ENCODE assay signal across 16 cellular contexts in the genomic region with DNA sequence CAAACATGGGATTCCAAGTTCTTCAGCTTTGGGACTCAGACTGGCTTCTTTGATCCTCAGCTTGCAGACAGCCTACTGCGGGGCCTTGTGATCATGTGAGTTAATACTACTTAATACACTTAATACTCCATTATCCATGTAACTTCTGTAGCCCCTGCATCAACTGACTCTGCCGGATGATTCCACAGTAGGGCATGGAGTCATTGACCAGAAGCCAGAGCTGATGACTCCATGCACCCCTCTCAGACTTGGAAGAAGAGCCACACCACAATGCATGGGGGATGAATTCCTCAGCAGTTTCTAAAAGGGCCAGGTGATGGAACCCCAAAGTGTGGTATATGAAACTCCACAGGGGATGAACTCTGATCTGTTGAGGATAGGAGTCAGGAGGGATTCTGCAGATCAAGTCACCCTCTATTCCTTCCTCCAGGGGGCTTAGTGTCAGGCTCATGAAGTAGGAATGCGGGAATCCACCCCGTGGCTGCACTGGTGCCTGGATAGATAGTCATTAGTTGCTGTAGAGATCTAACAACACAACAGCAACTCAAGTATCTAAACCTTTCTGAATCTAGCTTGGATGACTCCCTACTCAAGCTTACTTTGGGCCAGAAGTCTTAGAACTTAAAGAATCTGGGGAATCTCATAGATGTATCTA.
DNase-seq lines count a peak whose midpoint lies in the region; ATAC-seq and TF ChIP-seq lines count a peak whose summit lies in the region.
"Had no signal": no experiment of that assay in that cellular context is flagged by ENCODE, and none has a peak within 500 bp of the region (broad histone marks: within the 10 kb centered on the region; RNA-seq: fewer than 3 reads in every experiment).

No MANE protein-coding gene starts in this region.

- H3K4me3 ChIP-seq in esophagus muscularis mucosa (no peak overlapping the region), smooth muscle cell (no peak overlapping the region)

- H3K36me3 ChIP-seq in esophagus muscularis mucosa (no peaks in the 10 kb centered on the region), smooth muscle cell (ENCODE audit: low read depth) (no peaks in the 10 kb centered on the region)

- TF ChIP-seq POLR2A in esophagus muscularis mucosa (IDR thresholded peaks at IDR 0.05; ENCODE audit: low read depth), result no peak

- no peak overlapping the region for H2AFZ ChIP-seq in smooth muscle cell (ENCODE audit: low read depth)

- no peak overlapping the region for H3K4me2 ChIP-seq in smooth muscle cell

- H3K4me1 ChIP-seq in esophagus muscularis mucosa (peaks cover 0 to 2% (median 0%) of the 10 kb centered on the region in 4 donors), smooth muscle cell (ENCODE audit: low read depth) (no peaks in the 10 kb centered on the region)

- H3K9me3 ChIP-seq in esophagus muscularis mucosa (no peaks in the 10 kb centered on the region), smooth muscle cell (replicated peaks; ENCODE audit: low read depth) (no peaks in the 10 kb centered on the region)

- TF ChIP-seq CTCF in esophagus muscularis mucosa (IDR thresholded peaks at IDR 0.05), result no peak
- peak; percentile 6 for TF ChIP-seq CTCF in smooth muscle cell (IDR thresholded peaks at IDR 0.05; ENCODE audit: borderline replicate concordance, insufficient read depth, poor library complexity, severe bottlenecking)

- no peaks in the 10 kb centered on the region for H4K20me1 ChIP-seq in smooth muscle cell (ENCODE audit: low read depth)

- 88% methylated on average over 4 of the region's 4 CpGs for WGBS in esophagus muscularis mucosa
- 77% methylated on average over 4 of the region's 4 CpGs for WGBS in smooth muscle cell (ENCODE audit: low lambda C conversion rate)

- H3F3A ChIP-seq in smooth muscle cell (ENCODE audit: low read depth), result no peaks in the 10 kb centered on the region

- intact Hi-C loops in esophagus muscularis mucosa (cut with DNase I), result loop anchor here (10.0 kb wide), 1 partner anchor 346 kb away; no protein-coding TSS in a partner anchor

- no peak overlapping the region for H3K9ac ChIP-seq in smooth muscle cell (ENCODE audit: low read depth)

- peaks cover 0 to 6% (median 0%) of the 10 kb centered on the region in 4 donors for H3K27me3 ChIP-seq in esophagus muscularis mucosa
- no peaks in the 10 kb centered on the region for H3K27me3 ChIP-seq in smooth muscle cell (ENCODE audit: low read depth)

- TF ChIP-seq EP300 in esophagus muscularis mucosa (IDR thresholded peaks at IDR 0.05), result no peak

- DNase-seq in EH (ENCODE audit: low read depth), result peak; percentile 29
- peak; percentile 9 for DNase-seq in M059J (ENCODE audit: low read depth)
- peak; percentile 89 for DNase-seq in esophagus muscularis mucosa (ENCODE audit: extremely low spot score)
- no peak for DNase-seq in smooth muscle cell (lab: John Stamatoyannopoulos, UW; ENCODE audit: unreplicated experiment)
- no peak for DNase-seq in NK-92 treated with Interleukin-12 subunit alpha and Interleukin-12 subunit beta, amount 100 ng/mL, for 24 hours (lab: John Stamatoyannopoulos, UW)
- no peak for DNase-seq in activated CD8-positive, alpha-beta memory T cell treated with anti-CD3 and anti-CD28 coated beads, Interleukin-2, amount 50 U/mL, for 48 hours
- DNase-seq: Calu3; CD4-positive, alpha-beta T cell; DMS79; GF-D8; MV-4-11; NCI-H1436 treated with DMSO at 0.1 percent for 48 hours; NCI-H2081 treated with DMSO at 0.1 percent for 48 hours; NCI-H226; NCI-H69 had no signal

- ATAC-seq in HG03108 (IDR thresholded peaks at IDR 0.05; ENCODE audit: unreplicated experiment), result no peak

- H3K27ac ChIP-seq in esophagus muscularis mucosa (replicated peaks in 1 of 4) (no peak overlapping the region), smooth muscle cell (ENCODE audit: low read depth) (no peak overlapping the region)

- no peaks in the 10 kb centered on the region for H3K79me2 ChIP-seq in smooth muscle cell (ENCODE audit: low read depth)

Comparison
In these comparisons a context has a peak if more than half of its experiments do, and no peak if none do; other contexts are left out.
1. DNase-seq: peak in EH (single experiment), M059J (single experiment) and esophagus muscularis mucosa (single experiment); none in smooth muscle cell (single experiment), NK-92 treated with Interleukin-12 subunit alpha and Interleukin-12 subunit beta, amount 100 ng/mL, for 24 hours (single experiment) and activated CD8-positive, alpha-beta memory T cell treated with anti-CD3 and anti-CD28 coated beads, Interleukin-2, amount 50 U/mL, for 48 hours (single experiment).